19 cellular contexts compared by ENCODE assay signal in the genomic region with DNA sequence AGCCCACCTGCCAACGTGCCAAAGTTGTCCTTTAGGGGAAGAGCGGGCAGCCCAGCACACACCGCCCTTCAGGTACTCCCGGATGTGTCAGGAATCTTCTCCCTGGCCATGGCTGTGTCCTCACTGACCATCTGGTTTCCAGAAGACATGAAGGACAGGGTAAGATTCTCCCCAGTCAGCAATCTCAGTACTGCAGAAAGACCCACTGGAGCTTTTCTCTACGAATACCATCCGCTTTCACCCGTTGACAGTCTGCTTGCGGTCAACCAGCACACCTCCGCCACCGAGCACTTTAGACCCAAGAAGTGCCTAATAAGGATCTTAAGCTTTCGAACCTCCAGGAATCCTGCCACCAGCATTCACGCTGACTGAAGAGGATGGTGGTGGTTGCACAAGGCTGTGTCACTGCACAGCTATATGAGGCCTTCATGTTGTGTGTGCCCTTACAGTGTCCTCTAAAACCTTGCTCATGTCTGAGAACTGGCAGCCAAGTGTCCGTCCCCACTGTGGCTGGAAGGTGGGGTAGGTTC.
"Had no signal": no experiment of that assay in that cellular context is flagged by ENCODE, and none has a peak within 500 bp of the region (broad histone marks: within the 10 kb centered on the region; RNA-seq: fewer than 3 reads in every experiment).

No MANE protein-coding gene starts in this region.

- H3K27me3 ChIP-seq: pancreas had no signal

- H3K27ac Mint-ChIP-seq: activated CD4-positive, alpha-beta memory T cell treated with anti-CD3 and anti-CD28 coated beads, Interleukin-2, amount 10 ng/mL, durations not matched to agents 7 days and 5 days; activated CD4-positive, alpha-beta T cell treated with anti-CD3 and anti-CD28 coated beads for 36 hours; dendritic cell treated with granulocyte-macrophage colony-stimulating factor and Interleukin-4, amounts not matched to agents 40 ng/mL and 50 ng/mL, for 4 days had no signal

- H3K4me3 ChIP-seq: cardiac muscle cell, gastrocnemius medialis, pancreas, sigmoid colon, thoracic aorta had no signal

- H3K9me3 Mint-ChIP-seq: activated CD4-positive, alpha-beta memory T cell treated with anti-CD3 and anti-CD28 coated beads, Interleukin-2, amount 10 ng/mL, durations not matched to agents 7 days and 5 days; activated naive CD4-positive, alpha-beta T cell treated with anti-CD3 and anti-CD28 coated beads, Interleukin-2, amount 50 U/mL, for 24 hours; activated T-cell treated with anti-CD3 and anti-CD28 coated beads, Interleukin-2, amount 50 U/mL, for 24 hours; dendritic cell treated with granulocyte-macrophage colony-stimulating factor and Interleukin-4, amounts not matched to agents 40 ng/mL and 50 ng/mL, for 4 days; naive thymus-derived CD4-positive, alpha-beta T cell; stimulated activated effector memory CD8-positive, alpha-beta T cell treated with anti-CD3 and anti-CD28 coated beads, Interleukin-12 subunit alpha, Interleukin-12 subunit beta, amount 100 ng/mL, for 72 hours; WTC11 had no signal

- H3K4me3 Mint-ChIP-seq: activated CD4-positive, alpha-beta memory T cell treated with anti-CD3 and anti-CD28 coated beads, Interleukin-2, amount 10 ng/mL, durations not matched to agents 7 days and 5 days; activated CD4-positive, alpha-beta T cell treated with anti-CD3 and anti-CD28 coated beads for 36 hours; activated naive CD4-positive, alpha-beta T cell treated with anti-CD3 and anti-CD28 coated beads, Interleukin-2, amount 50 U/mL, for 24 hours; activated T-cell treated with anti-CD3 and anti-CD28 coated beads, Interleukin-2, amount 50 U/mL, for 24 hours; dendritic cell treated with granulocyte-macrophage colony-stimulating factor and Interleukin-4, amounts not matched to agents 40 ng/mL and 50 ng/mL, for 4 days; naive thymus-derived CD4-positive, alpha-beta T cell; stimulated activated effector memory CD8-positive, alpha-beta T cell treated with anti-CD3 and anti-CD28 coated beads, Interleukin-12 subunit alpha, Interleukin-12 subunit beta, amount 100 ng/mL, for 72 hours; WTC11 had no signal

- H3K27ac ChIP-seq: cardiac muscle cell, pancreas, sigmoid colon, thoracic aorta had no signal

- DNase-seq: activated CD4-positive, alpha-beta memory T cell treated with anti-CD3 and anti-CD28 coated beads, Interleukin-2, amount 10 ng/mL, durations not matched to agents 7 days and 5 days; activated CD4-positive, alpha-beta T cell treated with anti-CD3 and anti-CD28 coated beads for 36 hours; activated effector memory CD4-positive, alpha-beta T cell treated with Interleukin-2 at 50 U/mL for 16 hours; activated T-cell treated with anti-CD3 and anti-CD28 coated beads, Interleukin-2, amount 50 U/mL, for 24 hours; effector CD8-positive, alpha-beta T cell; gastrocnemius medialis; head of caudate nucleus; left ventricle myocardium superior; naive thymus-derived CD4-positive, alpha-beta T cell; pancreas; sigmoid colon; stimulated activated CD4-positive, alpha-beta T cell treated with anti-CD3 and anti-CD28 coated beads, Interleukin-4, amount 100 ng/mL, for 24 hours had no signal

- ATAC-seq: activated CD4-positive, alpha-beta T cell treated with anti-CD3 and anti-CD28 coated beads for 36 hours; esophagus mucosa; naive thymus-derived CD4-positive, alpha-beta T cell; pancreas; stimulated activated effector memory CD8-positive, alpha-beta T cell treated with anti-CD3 and anti-CD28 coated beads, Interleukin-12 subunit alpha, Interleukin-12 subunit beta, amount 100 ng/mL, for 72 hours had no signal

- H3K9me3 ChIP-seq: gastrocnemius medialis, pancreas, sigmoid colon, thoracic aorta had no signal
